ENCODE assay signal across 11 cellular contexts in genomic region chr2:47833516-47833968, GRCh38.
DNase-seq lines count a peak whose midpoint lies in the region; ATAC-seq lines count a peak whose summit lies in the region.
"Had no signal": no experiment of that assay in that cellular context is flagged by ENCODE, and none has a peak within 500 bp of the region (broad histone marks: within the 10 kb centered on the region; RNA-seq: fewer than 3 reads in every experiment).

No MANE protein-coding gene starts in this region.

- DNase-seq in midbrain (lab: John Stamatoyannopoulos, UW): no peak
- no peak for DNase-seq in NCI-H2171 (lab: John Stamatoyannopoulos, UW)
- DNase-seq in DMS 273 (lab: John Stamatoyannopoulos, UW; ENCODE audit: unreplicated experiment): no peak
- DNase-seq in NCI-H2029 treated with DMSO at 0.1 percent for 48 hours (lab: John Stamatoyannopoulos, UW): no peak
- DNase-seq: activated CD4-positive, alpha-beta T cell treated with anti-CD3 and anti-CD28 coated beads, Interleukin-2, amount 50 U/mL, for 4 hours; NCI-H1694; SW 1271 had no signal

- ATAC-seq in GM18498 (IDR thresholded peaks at IDR 0.05; ENCODE audit: unreplicated experiment): peak; percentile 91
- ATAC-seq in GM19468 (IDR thresholded peaks at IDR 0.05; ENCODE audit: extremely low read depth, unreplicated experiment): peak; percentile 46
- ATAC-seq in HG02870 (IDR thresholded peaks at IDR 0.05; ENCODE audit: unreplicated experiment): peak; percentile 87
- ATAC-seq in HG03565 (IDR thresholded peaks at IDR 0.05; ENCODE audit: unreplicated experiment): peak; percentile 89
